Comparison of ENCODE assay signal across 1 cellular context in genomic region chr1:155873860-155874259, GRCh38.
TF ChIP-seq lines count a peak whose summit lies in the region.

No MANE protein-coding gene starts in this region.

TF ChIP-seq in HEK293, 187 proteins besides CTCF, POLR2A, EP300 and RAD21 (continued from another document):
- TF ChIP-seq ZNF280D (tag by site-specific recombination; IDR thresholded peaks at IDR 0.05) (no peak), SALL2 (tag by site-specific recombination; IDR thresholded peaks at IDR 0.05; ENCODE audit: borderline replicate concordance) (no peak), ZNF16 (tag by site-specific recombination; IDR thresholded peaks at IDR 0.05; ENCODE audit: low read depth) (no peak), ZNF10 (tag by site-specific recombination; IDR thresholded peaks at IDR 0.05) (no peak), ZBTB44 (tag by site-specific recombination; IDR thresholded peaks at IDR 0.05) (no peak), HOXA7 (CRISPR knock-in tag; IDR thresholded peaks at IDR 0.05; ENCODE audit: borderline replicate concordance) (no peak), ZNF174 (tag by site-specific recombination; IDR thresholded peaks at IDR 0.05) (no peak), ZNF610 (tag by site-specific recombination; IDR thresholded peaks at IDR 0.05; ENCODE audit: borderline replicate concordance) (no peak), ZNF548 (tag by site-specific recombination; IDR thresholded peaks at IDR 0.05) (no peak), ZNF514 (tag by site-specific recombination; IDR thresholded peaks at IDR 0.05) (no peak), ZFP69B (tag by site-specific recombination; IDR thresholded peaks at IDR 0.05) (no peak), ZNF133 (tag by site-specific recombination; IDR thresholded peaks at IDR 0.05) (no peak), INSM2 (tag by site-specific recombination; IDR thresholded peaks at IDR 0.05) (no peak), ZBTB11 (tag by site-specific recombination; conservative IDR thresholded peaks at IDR 0.05; ENCODE audit: low read depth) (no peak), GLI4 (tag by site-specific recombination; IDR thresholded peaks at IDR 0.05) (no peak), ZNF214 (tag by site-specific recombination; IDR thresholded peaks at IDR 0.05; ENCODE audit: borderline replicate concordance) (no peak), ZNF600 (tag by site-specific recombination; IDR thresholded peaks at IDR 0.05) (peak; percentile 66; the same call in 1 of the 2 replicates), ZNF549 (tag by site-specific recombination; IDR thresholded peaks at IDR 0.05) (no peak), ZNF792 (tag by site-specific recombination; IDR thresholded peaks at IDR 0.05) (no peak), ZNF596 (tag by site-specific recombination; IDR thresholded peaks at IDR 0.05) (no peak), ZNF76 (tag by site-specific recombination; IDR thresholded peaks at IDR 0.05; ENCODE audit: borderline replicate concordance, low read depth) (no peak), REPIN1 (tag by site-specific recombination; IDR thresholded peaks at IDR 0.05; ENCODE audit: low read depth) (no peak), MEIS1 (CRISPR knock-in tag; IDR thresholded peaks at IDR 0.05; ENCODE audit: borderline replicate concordance) (no peak)
- TF ChIP-seq, protein P1, sequence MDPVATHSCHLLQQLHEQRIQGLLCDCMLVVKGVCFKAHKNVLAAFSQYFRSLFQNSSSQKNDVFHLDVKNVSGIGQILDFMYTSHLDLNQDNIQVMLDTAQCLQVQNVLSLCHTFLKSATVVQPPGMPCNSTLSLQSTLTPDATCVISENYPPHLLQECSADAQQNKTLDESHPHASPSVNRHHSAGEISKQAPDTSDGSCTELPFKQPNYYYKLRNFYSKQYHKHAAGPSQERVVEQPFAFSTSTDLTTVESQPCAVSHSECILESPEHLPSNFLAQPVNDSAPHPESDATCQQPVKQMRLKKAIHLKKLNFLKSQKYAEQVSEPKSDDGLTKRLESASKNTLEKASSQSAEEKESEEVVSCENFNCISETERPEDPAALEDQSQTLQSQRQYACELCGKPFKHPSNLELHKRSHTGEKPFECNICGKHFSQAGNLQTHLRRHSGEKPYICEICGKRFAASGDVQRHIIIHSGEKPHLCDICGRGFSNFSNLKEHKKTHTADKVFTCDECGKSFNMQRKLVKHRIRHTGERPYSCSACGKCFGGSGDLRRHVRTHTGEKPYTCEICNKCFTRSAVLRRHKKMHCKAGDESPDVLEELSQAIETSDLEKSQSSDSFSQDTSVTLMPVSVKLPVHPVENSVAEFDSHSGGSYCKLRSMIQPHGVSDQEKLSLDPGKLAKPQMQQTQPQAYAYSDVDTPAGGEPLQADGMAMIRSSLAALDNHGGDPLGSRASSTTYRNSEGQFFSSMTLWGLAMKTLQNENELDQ (tag by site-specific recombination; IDR thresholded peaks at IDR 0.05; ENCODE audit: low read depth): no peak
- TF ChIP-seq, protein P2, sequence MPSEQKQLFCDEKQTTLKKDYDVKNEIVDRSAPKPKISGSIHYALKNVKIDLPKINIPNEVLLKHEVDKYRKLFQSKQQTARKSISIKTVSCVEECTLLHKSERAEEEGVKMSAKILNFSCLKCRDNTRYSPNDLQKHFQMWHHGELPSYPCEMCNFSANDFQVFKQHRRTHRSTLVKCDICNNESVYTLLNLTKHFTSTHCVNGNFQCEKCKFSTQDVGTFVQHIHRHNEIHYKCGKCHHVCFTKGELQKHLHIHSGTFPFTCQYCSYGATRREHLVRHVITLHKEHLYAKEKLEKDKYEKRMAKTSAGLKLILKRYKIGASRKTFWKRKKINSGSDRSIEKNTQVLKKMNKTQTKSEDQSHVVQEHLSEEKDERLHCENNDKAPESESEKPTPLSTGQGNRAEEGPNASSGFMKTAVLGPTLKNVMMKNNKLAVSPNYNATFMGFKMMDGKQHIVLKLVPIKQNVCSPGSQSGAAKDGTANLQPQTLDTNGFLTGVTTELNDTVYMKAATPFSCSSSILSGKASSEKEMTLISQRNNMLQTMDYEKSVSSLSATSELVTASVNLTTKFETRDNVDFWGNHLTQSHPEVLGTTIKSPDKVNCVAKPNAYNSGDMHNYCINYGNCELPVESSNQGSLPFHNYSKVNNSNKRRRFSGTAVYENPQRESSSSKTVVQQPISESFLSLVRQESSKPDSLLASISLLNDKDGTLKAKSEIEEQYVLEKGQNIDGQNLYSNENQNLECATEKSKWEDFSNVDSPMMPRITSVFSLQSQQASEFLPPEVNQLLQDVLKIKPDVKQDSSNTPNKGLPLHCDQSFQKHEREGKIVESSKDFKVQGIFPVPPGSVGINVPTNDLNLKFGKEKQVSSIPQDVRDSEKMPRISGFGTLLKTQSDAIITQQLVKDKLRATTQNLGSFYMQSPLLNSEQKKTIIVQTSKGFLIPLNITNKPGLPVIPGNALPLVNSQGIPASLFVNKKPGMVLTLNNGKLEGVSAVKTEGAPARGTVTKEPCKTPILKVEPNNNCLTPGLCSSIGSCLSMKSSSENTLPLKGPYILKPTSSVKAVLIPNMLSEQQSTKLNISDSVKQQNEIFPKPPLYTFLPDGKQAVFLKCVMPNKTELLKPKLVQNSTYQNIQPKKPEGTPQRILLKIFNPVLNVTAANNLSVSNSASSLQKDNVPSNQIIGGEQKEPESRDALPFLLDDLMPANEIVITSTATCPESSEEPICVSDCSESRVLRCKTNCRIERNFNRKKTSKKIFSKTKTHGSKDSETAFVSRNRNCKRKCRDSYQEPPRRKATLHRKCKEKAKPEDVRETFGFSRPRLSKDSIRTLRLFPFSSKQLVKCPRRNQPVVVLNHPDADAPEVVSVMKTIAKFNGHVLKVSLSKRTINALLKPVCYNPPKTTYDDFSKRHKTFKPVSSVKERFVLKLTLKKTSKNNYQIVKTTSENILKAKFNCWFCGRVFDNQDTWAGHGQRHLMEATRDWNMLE (tag by site-specific recombination; conservative IDR thresholded peaks at IDR 0.05; ENCODE audit: low read depth): no peak
- TF ChIP-seq, protein P3, sequence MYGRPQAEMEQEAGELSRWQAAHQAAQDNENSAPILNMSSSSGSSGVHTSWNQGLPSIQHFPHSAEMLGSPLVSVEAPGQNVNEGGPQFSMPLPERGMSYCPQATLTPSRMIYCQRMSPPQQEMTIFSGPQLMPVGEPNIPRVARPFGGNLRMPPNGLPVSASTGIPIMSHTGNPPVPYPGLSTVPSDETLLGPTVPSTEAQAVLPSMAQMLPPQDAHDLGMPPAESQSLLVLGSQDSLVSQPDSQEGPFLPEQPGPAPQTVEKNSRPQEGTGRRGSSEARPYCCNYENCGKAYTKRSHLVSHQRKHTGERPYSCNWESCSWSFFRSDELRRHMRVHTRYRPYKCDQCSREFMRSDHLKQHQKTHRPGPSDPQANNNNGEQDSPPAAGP (tag by site-specific recombination; IDR thresholded peaks at IDR 0.05): no peak
- TF ChIP-seq, protein P4, sequence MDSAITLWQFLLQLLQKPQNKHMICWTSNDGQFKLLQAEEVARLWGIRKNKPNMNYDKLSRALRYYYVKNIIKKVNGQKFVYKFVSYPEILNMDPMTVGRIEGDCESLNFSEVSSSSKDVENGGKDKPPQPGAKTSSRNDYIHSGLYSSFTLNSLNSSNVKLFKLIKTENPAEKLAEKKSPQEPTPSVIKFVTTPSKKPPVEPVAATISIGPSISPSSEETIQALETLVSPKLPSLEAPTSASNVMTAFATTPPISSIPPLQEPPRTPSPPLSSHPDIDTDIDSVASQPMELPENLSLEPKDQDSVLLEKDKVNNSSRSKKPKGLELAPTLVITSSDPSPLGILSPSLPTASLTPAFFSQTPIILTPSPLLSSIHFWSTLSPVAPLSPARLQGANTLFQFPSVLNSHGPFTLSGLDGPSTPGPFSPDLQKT (IDR thresholded peaks at IDR 0.05; ENCODE audit: borderline replicate concordance, low read depth, low read length): no peak
- TF ChIP-seq, protein P5, sequence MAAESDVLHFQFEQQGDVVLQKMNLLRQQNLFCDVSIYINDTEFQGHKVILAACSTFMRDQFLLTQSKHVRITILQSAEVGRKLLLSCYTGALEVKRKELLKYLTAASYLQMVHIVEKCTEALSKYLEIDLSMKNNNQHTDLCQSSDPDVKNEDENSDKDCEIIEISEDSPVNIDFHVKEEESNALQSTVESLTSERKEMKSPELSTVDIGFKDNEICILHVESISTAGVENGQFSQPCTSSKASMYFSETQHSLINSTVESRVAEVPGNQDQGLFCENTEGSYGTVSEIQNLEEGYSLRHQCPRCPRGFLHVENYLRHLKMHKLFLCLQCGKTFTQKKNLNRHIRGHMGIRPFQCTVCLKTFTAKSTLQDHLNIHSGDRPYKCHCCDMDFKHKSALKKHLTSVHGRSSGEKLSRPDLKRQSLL (tag by site-specific recombination; IDR thresholded peaks at IDR 0.05): no peak
